ENCODE assay signal across 1 cellular context in the genomic region with DNA sequence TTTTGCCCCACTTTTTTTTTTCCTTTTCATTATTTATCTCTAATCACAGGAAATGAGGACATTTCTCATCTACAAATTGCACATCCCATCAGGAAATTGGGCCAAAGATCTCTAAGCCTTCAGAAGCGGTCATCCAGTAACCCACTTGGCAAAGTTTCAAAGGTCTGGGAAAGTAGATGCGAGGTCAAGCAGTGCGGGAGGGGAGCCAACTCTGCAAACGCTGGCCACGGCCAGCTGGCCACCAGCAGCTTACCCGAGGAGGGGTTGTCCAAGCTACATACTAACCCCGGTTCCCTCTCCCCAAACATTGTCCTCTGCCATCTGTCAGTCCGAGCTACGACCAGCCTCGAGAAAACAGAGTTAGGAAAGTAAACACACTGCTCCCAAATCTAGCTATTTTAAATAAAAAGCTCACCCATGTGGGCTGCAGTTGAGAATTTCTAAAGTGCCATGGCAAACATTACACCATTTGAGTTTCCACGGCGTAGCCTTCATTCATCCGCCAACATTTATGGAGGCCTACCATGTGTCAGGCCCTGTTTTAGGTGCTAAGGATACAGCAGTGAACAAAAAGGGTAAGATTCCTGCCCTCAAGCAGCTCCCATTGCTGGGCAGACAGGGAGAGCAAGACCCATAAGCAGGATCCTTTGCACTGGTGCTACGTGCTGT.
TF ChIP-seq lines count a peak whose summit lies in the region.

No MANE protein-coding gene starts in this region.

TF ChIP-seq in HepG2, 621 proteins besides CTCF, POLR2A, EP300 and RAD21 (continued from another document and continues in another):
- TF ChIP-seq TIGD3 (CRISPR knock-in tag; IDR thresholded peaks at IDR 0.05; ENCODE audit: borderline replicate concordance) (no peak), PPARG (CRISPR knock-in tag; conservative IDR thresholded peaks at IDR 0.05) (peak; percentile 99), SMYD3 (CRISPR knock-in tag; IDR thresholded peaks at IDR 0.05) (no peak), SKIL (CRISPR knock-in tag; IDR thresholded peaks at IDR 0.05; ENCODE audit: borderline replicate concordance) (peak; percentile 62; the same call in 1 of the 2 replicates), MTF1 (CRISPR knock-in tag; IDR thresholded peaks at IDR 0.05) (no peak), SOX5 (CRISPR knock-in tag; IDR thresholded peaks at IDR 0.05; ENCODE audit: borderline replicate concordance) (0 out of 2 replicates have a peak, but pooled peaks have one; percentile 7), NR2C2 (CRISPR knock-in tag; IDR thresholded peaks at IDR 0.05; ENCODE audit: borderline replicate concordance) (peak; percentile 33; the same call in 1 of the 2 replicates), ZMAT3 (CRISPR knock-in tag; conservative IDR thresholded peaks at IDR 0.05) (no peak), ZNF496 (CRISPR knock-in tag; IDR thresholded peaks at IDR 0.05; ENCODE audit: insufficient replicate concordance) (no peak), ZNF33A (CRISPR knock-in tag; IDR thresholded peaks at IDR 0.05; ENCODE audit: borderline replicate concordance) (no peak), ZNF251 (CRISPR knock-in tag; IDR thresholded peaks at IDR 0.05) (no peak), RFXANK (CRISPR knock-in tag; IDR thresholded peaks at IDR 0.05) (no peak), ZNF280D (CRISPR knock-in tag; IDR thresholded peaks at IDR 0.05) (peak; percentile 30; the same call in 1 of the 2 replicates), BCL6 (CRISPR knock-in tag; IDR thresholded peaks at IDR 0.05) (peak; percentile 67), ZC3H13 (CRISPR knock-in tag; IDR thresholded peaks at IDR 0.05) (no peak), ZNF891 (CRISPR knock-in tag; IDR thresholded peaks at IDR 0.05) (no peak), THAP8 (CRISPR knock-in tag; IDR thresholded peaks at IDR 0.05; ENCODE audit: borderline replicate concordance) (no peak), RNF2 (conservative IDR thresholded peaks at IDR 0.05; ENCODE audit: low read depth) (no peak), ZNF577 (CRISPR knock-in tag; IDR thresholded peaks at IDR 0.05; ENCODE audit: borderline replicate concordance, low read depth) (no peak), ZSCAN31 (CRISPR knock-in tag; IDR thresholded peaks at IDR 0.05; ENCODE audit: low read depth) (no peak), ZNF331 (CRISPR knock-in tag; IDR thresholded peaks at IDR 0.05) (no peak; the same call in 1 of the 2 replicates), HOXA5 (CRISPR knock-in tag; IDR thresholded peaks at IDR 0.05) (no peak), GPN1 (CRISPR knock-in tag; IDR thresholded peaks at IDR 0.05; ENCODE audit: borderline replicate concordance) (no peak), ZNF713 (CRISPR knock-in tag; IDR thresholded peaks at IDR 0.05) (0 out of 2 replicates have a peak, but pooled peaks have one; percentile 8), ZNF75D (CRISPR knock-in tag; IDR thresholded peaks at IDR 0.05; ENCODE audit: borderline replicate concordance) (no peak), ZNF264 (CRISPR knock-in tag; IDR thresholded peaks at IDR 0.05) (no peak), TAF1 (CRISPR knock-in tag; IDR thresholded peaks at IDR 0.05) (no peak), ZNF615 (CRISPR knock-in tag; IDR thresholded peaks at IDR 0.05; ENCODE audit: borderline replicate concordance) (no peak), ASH2L (IDR thresholded peaks at IDR 0.05; ENCODE audit: insufficient read length, low read depth, low read length) (peak; percentile 91), TARDBP (CRISPR knock-in tag; IDR thresholded peaks at IDR 0.05) (0 out of 2 replicates have a peak, but pooled peaks have one; percentile 0), HNF4A (CRISPR knock-in tag; IDR thresholded peaks at IDR 0.05) (peak; percentile 54), ZNF574 (CRISPR knock-in tag; IDR thresholded peaks at IDR 0.05) (0 out of 2 replicates have a peak, but pooled peaks have one; percentile 0), SUZ12 (IDR thresholded peaks at IDR 0.05; ENCODE audit: low read depth, low read length) (no peak), ZNF672 (CRISPR knock-in tag; IDR thresholded peaks at IDR 0.05) (no peak), ZNF543 (CRISPR knock-in tag; IDR thresholded peaks at IDR 0.05) (0 out of 2 replicates have a peak, but pooled peaks have one; percentile 39), ATF6 (CRISPR knock-in tag; conservative IDR thresholded peaks at IDR 0.05) (no peak), GLI4 (CRISPR knock-in tag; IDR thresholded peaks at IDR 0.05; ENCODE audit: borderline replicate concordance) (no peak), HOXA9 (CRISPR knock-in tag; IDR thresholded peaks at IDR 0.05; ENCODE audit: borderline replicate concordance) (no peak), ZNF558 (CRISPR knock-in tag; IDR thresholded peaks at IDR 0.05; ENCODE audit: borderline replicate concordance) (no peak), ZNF180 (CRISPR knock-in tag; IDR thresholded peaks at IDR 0.05; ENCODE audit: borderline replicate concordance, low read depth) (no peak)
- TF ChIP-seq, protein P1, sequence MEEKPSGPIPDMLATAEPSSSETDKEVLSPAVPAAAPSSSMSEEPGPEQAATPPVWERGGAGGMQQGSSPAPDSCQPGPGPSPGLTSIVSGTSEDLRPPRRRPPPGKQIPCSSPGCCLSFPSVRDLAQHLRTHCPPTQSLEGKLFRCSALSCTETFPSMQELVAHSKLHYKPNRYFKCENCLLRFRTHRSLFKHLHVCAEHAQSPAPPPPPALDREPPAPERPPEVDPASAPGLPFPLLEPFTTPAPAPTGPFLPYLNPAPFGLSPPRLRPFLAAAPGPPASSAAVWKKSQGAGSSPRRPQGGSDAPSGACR (CRISPR knock-in tag; IDR thresholded peaks at IDR 0.05), result no peak
- TF ChIP-seq, protein P2, sequence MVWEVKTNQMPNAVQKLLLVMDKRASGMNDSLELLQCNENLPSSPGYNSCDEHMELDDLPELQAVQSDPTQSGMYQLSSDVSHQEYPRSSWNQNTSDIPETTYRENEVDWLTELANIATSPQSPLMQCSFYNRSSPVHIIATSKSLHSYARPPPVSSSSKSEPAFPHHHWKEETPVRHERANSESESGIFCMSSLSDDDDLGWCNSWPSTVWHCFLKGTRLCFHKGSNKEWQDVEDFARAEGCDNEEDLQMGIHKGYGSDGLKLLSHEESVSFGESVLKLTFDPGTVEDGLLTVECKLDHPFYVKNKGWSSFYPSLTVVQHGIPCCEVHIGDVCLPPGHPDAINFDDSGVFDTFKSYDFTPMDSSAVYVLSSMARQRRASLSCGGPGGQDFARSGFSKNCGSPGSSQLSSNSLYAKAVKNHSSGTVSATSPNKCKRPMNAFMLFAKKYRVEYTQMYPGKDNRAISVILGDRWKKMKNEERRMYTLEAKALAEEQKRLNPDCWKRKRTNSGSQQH (CRISPR knock-in tag; IDR thresholded peaks at IDR 0.05; ENCODE audit: low read depth), result 0 out of 2 replicates have a peak, but pooled peaks have one; percentile 38
- TF ChIP-seq, protein P3, sequence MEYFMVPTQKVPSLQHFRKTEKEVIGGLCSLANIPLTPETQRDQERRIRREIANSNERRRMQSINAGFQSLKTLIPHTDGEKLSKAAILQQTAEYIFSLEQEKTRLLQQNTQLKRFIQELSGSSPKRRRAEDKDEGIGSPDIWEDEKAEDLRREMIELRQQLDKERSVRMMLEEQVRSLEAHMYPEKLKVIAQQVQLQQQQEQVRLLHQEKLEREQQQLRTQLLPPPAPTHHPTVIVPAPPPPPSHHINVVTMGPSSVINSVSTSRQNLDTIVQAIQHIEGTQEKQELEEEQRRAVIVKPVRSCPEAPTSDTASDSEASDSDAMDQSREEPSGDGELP (IDR thresholded peaks at IDR 0.05; ENCODE audit: borderline replicate concordance, low read depth), result peak; percentile 88; the same call in 1 of the 2 replicates
- TF ChIP-seq, protein P4, sequence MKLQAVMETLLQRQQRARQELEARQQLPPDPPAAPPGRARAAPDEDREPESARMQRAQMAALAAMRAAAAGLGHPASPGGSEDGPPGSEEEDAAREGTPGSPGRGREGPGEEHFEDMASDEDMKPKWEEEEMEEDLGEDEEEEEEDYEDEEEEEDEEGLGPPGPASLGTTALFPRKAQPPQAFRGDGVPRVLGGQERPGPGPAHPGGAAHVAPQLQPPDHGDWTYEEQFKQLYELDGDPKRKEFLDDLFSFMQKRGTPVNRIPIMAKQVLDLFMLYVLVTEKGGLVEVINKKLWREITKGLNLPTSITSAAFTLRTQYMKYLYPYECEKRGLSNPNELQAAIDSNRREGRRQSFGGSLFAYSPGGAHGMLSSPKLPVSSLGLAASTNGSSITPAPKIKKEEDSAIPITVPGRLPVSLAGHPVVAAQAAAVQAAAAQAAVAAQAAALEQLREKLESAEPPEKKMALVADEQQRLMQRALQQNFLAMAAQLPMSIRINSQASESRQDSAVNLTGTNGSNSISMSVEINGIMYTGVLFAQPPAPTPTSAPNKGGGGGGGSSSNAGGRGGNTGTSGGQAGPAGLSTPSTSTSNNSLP (IDR thresholded peaks at IDR 0.05; ENCODE audit: low read depth, low read length), result 0 out of 2 replicates have a peak, but pooled peaks have one; percentile 4
